1 cellular context compared by ENCODE assay signal in the genomic region with DNA sequence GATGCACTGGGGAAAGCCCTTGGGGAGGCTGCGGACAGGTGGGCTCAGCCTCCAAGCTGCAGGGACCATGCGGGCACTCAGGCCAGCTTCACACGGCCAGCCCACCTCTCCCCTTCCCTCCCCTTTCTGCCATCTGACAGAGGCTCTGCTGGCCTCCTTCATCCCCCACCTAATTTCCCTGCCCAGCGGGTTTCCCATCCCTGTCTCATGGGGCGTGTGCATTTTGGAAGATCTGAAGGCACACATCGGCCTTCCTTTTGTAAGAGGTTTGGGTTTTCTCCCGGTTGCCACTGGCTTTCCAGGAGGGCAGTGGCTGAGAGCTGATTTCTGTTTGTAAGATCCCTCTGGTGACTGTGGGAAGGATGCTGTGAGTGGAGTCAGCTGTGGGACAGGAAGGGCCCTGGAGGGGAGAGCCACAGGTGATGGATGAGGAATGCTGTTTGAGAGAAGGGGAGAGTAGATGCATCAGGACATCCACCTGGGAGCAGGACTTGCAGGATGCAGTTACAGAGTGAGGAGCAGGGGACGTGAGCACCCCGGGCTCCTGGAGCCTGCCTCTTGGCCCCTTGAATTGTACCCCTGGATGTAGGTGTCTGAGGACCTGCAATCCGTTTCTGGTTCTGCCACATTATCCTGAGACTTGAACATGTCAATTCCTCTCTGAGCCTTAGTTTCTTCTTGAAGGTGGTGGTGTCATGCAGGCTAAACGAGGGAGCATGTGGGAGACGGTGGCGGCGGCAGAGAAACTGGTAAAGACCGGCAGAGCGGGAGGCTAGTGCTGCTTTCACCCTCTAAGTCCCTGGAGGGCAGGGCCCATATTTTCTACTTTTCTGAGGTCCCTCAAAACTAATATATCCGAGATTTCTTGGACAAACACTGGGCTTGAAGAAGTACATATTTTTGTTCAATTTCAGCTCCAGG.
A peak's percentile ranks its signal among the peaks of the same experiment; 100 is the strongest.
TF ChIP-seq lines count a peak whose summit lies in the region.

No MANE protein-coding gene starts in this region.

TF ChIP-seq in HepG2, 621 proteins besides CTCF, POLR2A, EP300 and RAD21 (continued from another document and continues in another):
- TF ChIP-seq GABPB1 (CRISPR knock-in tag; IDR thresholded peaks at IDR 0.05) (peak; percentile 5; the same call in 1 of the 2 replicates), SIX1 (CRISPR knock-in tag; IDR thresholded peaks at IDR 0.05; ENCODE audit: borderline replicate concordance) (no peak), ZNF678 (CRISPR knock-in tag; IDR thresholded peaks at IDR 0.05) (no peak), NCOA2 (CRISPR knock-in tag; IDR thresholded peaks at IDR 0.05) (no peak), ZNF329 (CRISPR knock-in tag; IDR thresholded peaks at IDR 0.05; ENCODE audit: low read depth) (no peak), ZNF10 (CRISPR knock-in tag; IDR thresholded peaks at IDR 0.05; ENCODE audit: borderline replicate concordance, low read depth) (no peak), ESRRA (CRISPR knock-in tag; IDR thresholded peaks at IDR 0.05; ENCODE audit: low read depth) (no peak), NFIC (IDR thresholded peaks at IDR 0.05; ENCODE audit: low read length) (no peak), AHR (CRISPR knock-in tag; IDR thresholded peaks at IDR 0.05) (no peak), NFKB2 (CRISPR knock-in tag; IDR thresholded peaks at IDR 0.05; ENCODE audit: borderline replicate concordance) (peak; percentile 83; the same call in 1 of the 2 replicates), TAF15 (IDR thresholded peaks at IDR 0.05; ENCODE audit: low read depth, low read length, poor library complexity, severe bottlenecking) (no peak), SMAD9 (CRISPR knock-in tag; IDR thresholded peaks at IDR 0.05) (no peak), PAX8 (CRISPR knock-in tag; IDR thresholded peaks at IDR 0.05; ENCODE audit: borderline replicate concordance) (no peak), ZNF713 (CRISPR knock-in tag; IDR thresholded peaks at IDR 0.05) (0 out of 2 replicates have a peak, but pooled peaks have one; percentile 75), ZNF263 (CRISPR knock-in tag; IDR thresholded peaks at IDR 0.05) (0 out of 2 replicates have a peak, but pooled peaks have one; percentile 15), RARA (CRISPR knock-in tag; IDR thresholded peaks at IDR 0.05) (no peak), ZBTB7B (CRISPR knock-in tag; IDR thresholded peaks at IDR 0.05) (no peak), ZNF17 (CRISPR knock-in tag; IDR thresholded peaks at IDR 0.05) (no peak), MED1 (CRISPR knock-in tag; IDR thresholded peaks at IDR 0.05) (no peak), MBNL3 (CRISPR knock-in tag; conservative IDR thresholded peaks at IDR 0.05) (no peak), ZFYVE20 (CRISPR knock-in tag; IDR thresholded peaks at IDR 0.05; ENCODE audit: borderline replicate concordance, low read depth) (no peak), BRCA1 (CRISPR knock-in tag; IDR thresholded peaks at IDR 0.05) (no peak), RAD51 (IDR thresholded peaks at IDR 0.05; ENCODE audit: borderline replicate concordance) (no peak), LCORL (IDR thresholded peaks at IDR 0.05) (no peak), LCORL (CRISPR knock-in tag; IDR thresholded peaks at IDR 0.05) (no peak), SMYD3 (CRISPR knock-in tag; IDR thresholded peaks at IDR 0.05) (no peak), NCOA1 (CRISPR knock-in tag; IDR thresholded peaks at IDR 0.05) (no peak), ISL2 (CRISPR knock-in tag; IDR thresholded peaks at IDR 0.05) (no peak), ZNF616 (CRISPR knock-in tag; IDR thresholded peaks at IDR 0.05; ENCODE audit: low read depth) (no peak), ZNF737 (CRISPR knock-in tag; IDR thresholded peaks at IDR 0.05; ENCODE audit: borderline replicate concordance) (no peak), ZBTB7A (CRISPR knock-in tag; IDR thresholded peaks at IDR 0.05) (no peak), JARID2 (CRISPR knock-in tag; IDR thresholded peaks at IDR 0.05; ENCODE audit: insufficient replicate concordance) (no peak), KLF11 (CRISPR knock-in tag; IDR thresholded peaks at IDR 0.05) (no peak), HDAC6 (IDR thresholded peaks at IDR 0.05; ENCODE audit: low read depth, low read length) (no peak), HNRNPL (IDR thresholded peaks at IDR 0.05; ENCODE audit: low read depth, low read length) (0 out of 2 replicates have a peak, but pooled peaks have one; percentile 10), TARDBP (CRISPR knock-in tag; IDR thresholded peaks at IDR 0.05) (no peak), KMT2A (CRISPR knock-in tag; IDR thresholded peaks at IDR 0.05) (0 out of 2 replicates have a peak, but pooled peaks have one; percentile 1), ZEB1 (IDR thresholded peaks at IDR 0.05; ENCODE audit: insufficient replicate concordance, low read depth) (no peak), FOXA1 (IDR thresholded peaks at IDR 0.05) (no peak), FOXA1 (CRISPR knock-in tag; IDR thresholded peaks at IDR 0.05) (no peak), MAFG (CRISPR knock-in tag; IDR thresholded peaks at IDR 0.05) (no peak), DMAP1 (CRISPR knock-in tag; IDR thresholded peaks at IDR 0.05) (no peak), NKX3-1 (CRISPR knock-in tag; IDR thresholded peaks at IDR 0.05) (no peak), MIER3 (CRISPR knock-in tag; IDR thresholded peaks at IDR 0.05; ENCODE audit: borderline replicate concordance) (no peak), NFYB (CRISPR knock-in tag; IDR thresholded peaks at IDR 0.05) (no peak)
- TF ChIP-seq, protein P1, sequence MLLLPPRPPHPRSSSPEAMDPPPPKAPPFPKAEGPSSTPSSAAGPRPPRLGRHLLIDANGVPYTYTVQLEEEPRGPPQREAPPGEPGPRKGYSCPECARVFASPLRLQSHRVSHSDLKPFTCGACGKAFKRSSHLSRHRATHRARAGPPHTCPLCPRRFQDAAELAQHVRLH (CRISPR knock-in tag; IDR thresholded peaks at IDR 0.05; ENCODE audit: borderline replicate concordance, low read depth): no peak; the same call in 1 of the 2 replicates
- TF ChIP-seq, protein P2, sequence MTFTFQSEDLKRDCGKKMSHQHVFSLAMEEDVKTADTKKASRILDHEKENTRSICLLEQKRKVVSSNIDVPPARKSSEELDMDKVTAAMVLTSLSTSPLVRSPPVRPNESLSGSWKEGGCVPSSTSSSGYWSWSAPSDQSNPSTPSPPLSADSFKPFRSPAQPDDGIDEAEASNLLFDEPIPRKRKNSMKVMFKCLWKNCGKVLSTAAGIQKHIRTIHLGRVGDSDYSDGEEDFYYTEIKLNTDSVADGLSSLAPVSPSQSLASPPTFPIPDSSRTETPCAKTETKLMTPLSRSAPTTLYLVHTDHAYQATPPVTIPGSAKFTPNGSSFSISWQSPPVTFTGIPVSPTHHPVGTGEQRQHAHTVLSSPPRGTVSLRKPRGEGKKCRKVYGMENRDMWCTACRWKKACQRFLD (CRISPR knock-in tag; IDR thresholded peaks at IDR 0.05; ENCODE audit: borderline replicate concordance): no peak
- TF ChIP-seq, protein P3, sequence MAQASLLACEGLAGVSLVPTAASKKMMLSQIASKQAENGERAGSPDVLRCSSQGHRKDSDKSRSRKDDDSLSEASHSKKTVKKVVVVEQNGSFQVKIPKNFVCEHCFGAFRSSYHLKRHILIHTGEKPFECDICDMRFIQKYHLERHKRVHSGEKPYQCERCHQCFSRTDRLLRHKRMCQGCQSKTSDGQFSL (CRISPR knock-in tag; IDR thresholded peaks at IDR 0.05): no peak
- TF ChIP-seq, protein P4, sequence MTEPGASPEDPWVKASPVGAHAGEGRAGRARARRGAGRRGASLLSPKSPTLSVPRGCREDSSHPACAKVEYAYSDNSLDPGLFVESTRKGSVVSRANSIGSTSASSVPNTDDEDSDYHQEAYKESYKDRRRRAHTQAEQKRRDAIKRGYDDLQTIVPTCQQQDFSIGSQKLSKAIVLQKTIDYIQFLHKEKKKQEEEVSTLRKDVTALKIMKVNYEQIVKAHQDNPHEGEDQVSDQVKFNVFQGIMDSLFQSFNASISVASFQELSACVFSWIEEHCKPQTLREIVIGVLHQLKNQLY (CRISPR knock-in tag; IDR thresholded peaks at IDR 0.05): no peak
- TF ChIP-seq, protein P5, sequence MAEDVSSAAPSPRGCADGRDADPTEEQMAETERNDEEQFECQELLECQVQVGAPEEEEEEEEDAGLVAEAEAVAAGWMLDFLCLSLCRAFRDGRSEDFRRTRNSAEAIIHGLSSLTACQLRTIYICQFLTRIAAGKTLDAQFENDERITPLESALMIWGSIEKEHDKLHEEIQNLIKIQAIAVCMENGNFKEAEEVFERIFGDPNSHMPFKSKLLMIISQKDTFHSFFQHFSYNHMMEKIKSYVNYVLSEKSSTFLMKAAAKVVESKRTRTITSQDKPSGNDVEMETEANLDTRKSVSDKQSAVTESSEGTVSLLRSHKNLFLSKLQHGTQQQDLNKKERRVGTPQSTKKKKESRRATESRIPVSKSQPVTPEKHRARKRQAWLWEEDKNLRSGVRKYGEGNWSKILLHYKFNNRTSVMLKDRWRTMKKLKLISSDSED (CRISPR knock-in tag; IDR thresholded peaks at IDR 0.05): peak; percentile 61; the same call in 1 of the 2 replicates
- TF ChIP-seq, protein P6, sequence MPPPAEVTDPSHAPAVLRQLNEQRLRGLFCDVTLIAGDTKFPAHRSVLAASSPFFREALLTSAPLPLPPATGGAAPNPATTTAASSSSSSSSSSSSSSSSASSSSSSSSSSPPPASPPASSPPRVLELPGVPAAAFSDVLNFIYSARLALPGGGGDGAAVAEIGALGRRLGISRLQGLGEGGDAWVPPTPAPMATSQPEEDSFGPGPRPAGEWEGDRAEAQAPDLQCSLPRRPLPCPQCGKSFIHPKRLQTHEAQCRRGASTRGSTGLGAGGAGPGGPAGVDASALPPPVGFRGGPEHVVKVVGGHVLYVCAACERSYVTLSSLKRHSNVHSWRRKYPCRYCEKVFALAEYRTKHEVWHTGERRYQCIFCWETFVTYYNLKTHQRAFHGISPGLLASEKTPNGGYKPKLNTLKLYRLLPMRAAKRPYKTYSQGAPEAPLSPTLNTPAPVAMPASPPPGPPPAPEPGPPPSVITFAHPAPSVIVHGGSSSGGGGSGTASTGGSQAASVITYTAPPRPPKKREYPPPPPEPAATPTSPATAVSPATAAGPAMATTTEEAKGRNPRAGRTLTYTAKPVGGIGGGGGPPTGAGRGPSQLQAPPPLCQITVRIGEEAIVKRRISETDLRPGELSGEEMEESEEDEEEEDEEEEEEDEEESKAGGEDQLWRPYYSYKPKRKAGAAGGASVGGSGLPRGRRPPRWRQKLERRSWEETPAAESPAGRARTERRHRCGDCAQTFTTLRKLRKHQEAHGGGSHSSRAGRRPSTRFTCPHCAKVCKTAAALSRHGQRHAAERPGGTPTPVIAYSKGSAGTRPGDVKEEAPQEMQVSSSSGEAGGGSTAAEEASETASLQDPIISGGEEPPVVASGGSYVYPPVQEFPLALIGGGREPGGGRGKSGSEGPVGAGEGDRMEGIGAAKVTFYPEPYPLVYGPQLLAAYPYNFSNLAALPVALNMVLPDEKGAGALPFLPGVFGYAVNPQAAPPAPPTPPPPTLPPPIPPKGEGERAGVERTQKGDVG (CRISPR knock-in tag; IDR thresholded peaks at IDR 0.05; ENCODE audit: borderline replicate concordance): no peak
- TF ChIP-seq, protein P7, sequence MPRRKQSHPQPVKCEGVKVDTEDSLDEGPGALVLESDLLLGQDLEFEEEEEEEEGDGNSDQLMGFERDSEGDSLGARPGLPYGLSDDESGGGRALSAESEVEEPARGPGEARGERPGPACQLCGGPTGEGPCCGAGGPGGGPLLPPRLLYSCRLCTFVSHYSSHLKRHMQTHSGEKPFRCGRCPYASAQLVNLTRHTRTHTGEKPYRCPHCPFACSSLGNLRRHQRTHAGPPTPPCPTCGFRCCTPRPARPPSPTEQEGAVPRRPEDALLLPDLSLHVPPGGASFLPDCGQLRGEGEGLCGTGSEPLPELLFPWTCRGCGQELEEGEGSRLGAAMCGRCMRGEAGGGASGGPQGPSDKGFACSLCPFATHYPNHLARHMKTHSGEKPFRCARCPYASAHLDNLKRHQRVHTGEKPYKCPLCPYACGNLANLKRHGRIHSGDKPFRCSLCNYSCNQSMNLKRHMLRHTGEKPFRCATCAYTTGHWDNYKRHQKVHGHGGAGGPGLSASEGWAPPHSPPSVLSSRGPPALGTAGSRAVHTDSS (CRISPR knock-in tag; conservative IDR thresholded peaks at IDR 0.05): no peak
- TF ChIP-seq, protein P8, sequence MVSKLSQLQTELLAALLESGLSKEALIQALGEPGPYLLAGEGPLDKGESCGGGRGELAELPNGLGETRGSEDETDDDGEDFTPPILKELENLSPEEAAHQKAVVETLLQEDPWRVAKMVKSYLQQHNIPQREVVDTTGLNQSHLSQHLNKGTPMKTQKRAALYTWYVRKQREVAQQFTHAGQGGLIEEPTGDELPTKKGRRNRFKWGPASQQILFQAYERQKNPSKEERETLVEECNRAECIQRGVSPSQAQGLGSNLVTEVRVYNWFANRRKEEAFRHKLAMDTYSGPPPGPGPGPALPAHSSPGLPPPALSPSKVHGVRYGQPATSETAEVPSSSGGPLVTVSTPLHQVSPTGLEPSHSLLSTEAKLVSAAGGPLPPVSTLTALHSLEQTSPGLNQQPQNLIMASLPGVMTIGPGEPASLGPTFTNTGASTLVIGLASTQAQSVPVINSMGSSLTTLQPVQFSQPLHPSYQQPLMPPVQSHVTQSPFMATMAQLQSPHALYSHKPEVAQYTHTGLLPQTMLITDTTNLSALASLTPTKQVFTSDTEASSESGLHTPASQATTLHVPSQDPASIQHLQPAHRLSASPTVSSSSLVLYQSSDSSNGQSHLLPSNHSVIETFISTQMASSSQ (IDR thresholded peaks at IDR 0.05; ENCODE audit: low read depth): no peak
- TF ChIP-seq, protein P8 (CRISPR knock-in tag; IDR thresholded peaks at IDR 0.05; ENCODE audit: borderline replicate concordance): no peak
- TF ChIP-seq, protein P9, sequence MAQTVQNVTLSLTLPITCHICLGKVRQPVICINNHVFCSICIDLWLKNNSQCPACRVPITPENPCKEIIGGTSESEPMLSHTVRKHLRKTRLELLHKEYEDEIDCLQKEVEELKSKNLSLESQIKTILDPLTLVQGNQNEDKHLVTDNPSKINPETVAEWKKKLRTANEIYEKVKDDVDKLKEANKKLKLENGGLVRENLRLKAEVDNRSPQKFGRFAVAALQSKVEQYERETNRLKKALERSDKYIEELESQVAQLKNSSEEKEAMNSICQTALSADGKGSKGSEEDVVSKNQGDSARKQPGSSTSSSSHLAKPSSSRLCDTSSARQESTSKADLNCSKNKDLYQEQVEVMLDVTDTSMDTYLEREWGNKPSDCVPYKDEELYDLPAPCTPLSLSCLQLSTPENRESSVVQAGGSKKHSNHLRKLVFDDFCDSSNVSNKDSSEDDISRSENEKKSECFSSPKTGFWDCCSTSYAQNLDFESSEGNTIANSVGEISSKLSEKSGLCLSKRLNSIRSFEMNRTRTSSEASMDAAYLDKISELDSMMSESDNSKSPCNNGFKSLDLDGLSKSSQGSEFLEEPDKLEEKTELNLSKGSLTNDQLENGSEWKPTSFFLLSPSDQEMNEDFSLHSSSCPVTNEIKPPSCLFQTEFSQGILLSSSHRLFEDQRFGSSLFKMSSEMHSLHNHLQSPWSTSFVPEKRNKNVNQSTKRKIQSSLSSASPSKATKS (CRISPR knock-in tag; IDR thresholded peaks at IDR 0.05): no peak
